Comparison of ENCODE assay signal across 8 cellular contexts in the genomic region with DNA sequence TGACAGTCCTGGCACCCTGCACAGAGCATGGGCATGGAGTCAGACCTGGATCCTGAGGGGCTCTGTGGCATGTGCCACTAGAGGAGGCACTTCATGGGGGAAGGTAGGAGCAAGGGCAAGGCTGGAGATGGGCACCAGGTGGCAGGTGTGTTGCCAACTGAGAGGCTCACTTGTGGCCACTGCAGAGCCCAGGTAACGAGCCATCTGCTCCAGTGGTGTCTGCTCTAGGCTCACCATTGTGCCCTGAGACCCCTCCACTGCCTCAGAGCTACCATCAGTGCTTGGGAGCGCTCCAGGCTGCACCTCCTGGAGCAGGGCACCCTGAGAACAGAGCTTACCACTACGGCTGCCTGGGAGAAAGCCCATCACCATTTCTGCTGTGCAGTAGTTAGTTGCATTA. TPM values are rescaled to one million over a fixed set of nuclear protein-coding genes. Genes with fewer than 3 reads are reported as not detected.
A peak's percentile ranks its signal among the peaks of the same experiment; 100 is the strongest.
DNase-seq lines count a peak whose midpoint lies in the region; ATAC-seq and TF ChIP-seq lines count a peak whose summit lies in the region.

No MANE protein-coding gene starts in this region.

- peaks cover 20% of the 10 kb centered on the region for H4K20me1 ChIP-seq in hepatocyte (ENCODE audit: insufficient read depth, poor library complexity, severe bottlenecking)

- peak; percentile 69 for DNase-seq in activated effector memory CD4-positive, alpha-beta T cell treated with anti-CD3 and anti-CD28 coated beads, Interleukin-2, amount 50 U/mL, for 16 hours
- DNase-seq in activated effector memory CD4-positive, alpha-beta T cell treated with Interleukin-2 at 50 U/mL for 16 hours, result no peak
- DNase-seq in hepatocyte (ENCODE audit: low spot score) (no peak), thoracic aorta (ENCODE audit: low spot score) (no peak), pons (ENCODE audit: low spot score) (no peak)
- DNase-seq in activated CD4-positive, alpha-beta T cell treated with anti-CD3 and anti-CD28 coated beads, Interleukin-2, amount 50 U/mL, for 48 hours, result no peak

- H3K36me3 ChIP-seq in hepatocyte (replicated peaks; ENCODE audit: insufficient read depth, low read depth) (no peaks in the 10 kb centered on the region), thoracic aorta (peaks cover 15% of the 10 kb centered on the region)

- no peaks in the 10 kb centered on the region for H3K27me3 Mint-ChIP-seq in T-helper 1 cell treated with Interleukin-12 subunit alpha and Interleukin-12 subunit beta and Interleukin-4 antibody, amounts not matched to agents 30 μg/mL and 1 μg/mL, for 36 hours (ENCODE audit: low read depth)

- peaks cover 35% of the 10 kb centered on the region for H3K79me2 ChIP-seq in hepatocyte

- TF ChIP-seq CTCF in hepatocyte (IDR thresholded peaks at IDR 0.05; ENCODE audit: poor library complexity), result no peak
- TF ChIP-seq CTCF in thoracic aorta (IDR thresholded peaks at IDR 0.05), result no peak

- H3K9me3 ChIP-seq in hepatocyte (ENCODE audit: low read depth) (no peaks in the 10 kb centered on the region), thoracic aorta (no peaks in the 10 kb centered on the region)

- H3K4me3 ChIP-seq in hepatocyte, result no peak overlapping the region
- peak overlapping the region; percentile 90 for H3K4me3 ChIP-seq in thoracic aorta

- no peak for ATAC-seq in thoracic aorta (ENCODE audit: insufficient number of reproducible peaks, low FRiP score, low read depth)
- ATAC-seq in HG02981 (IDR thresholded peaks at IDR 0.05; ENCODE audit: unreplicated experiment), result no peak

- peaks cover 4% of the 10 kb centered on the region for H3K36me3 Mint-ChIP-seq in T-helper 1 cell treated with Interleukin-12 subunit alpha and Interleukin-12 subunit beta and Interleukin-4 antibody, amounts not matched to agents 30 μg/mL and 1 μg/mL, for 36 hours (ENCODE audit: low read depth)

- H3K27me3 ChIP-seq in hepatocyte (no peaks in the 10 kb centered on the region), thoracic aorta (replicated peaks; ENCODE audit: insufficient read depth) (no peaks in the 10 kb centered on the region)

- peaks cover 10% of the 10 kb centered on the region for H3K4me1 Mint-ChIP-seq in T-helper 1 cell treated with Interleukin-12 subunit alpha and Interleukin-12 subunit beta and Interleukin-4 antibody, amounts not matched to agents 30 μg/mL and 1 μg/mL, for 36 hours (ENCODE audit: low read depth)

- H3K4me3 Mint-ChIP-seq in T-helper 1 cell treated with Interleukin-12 subunit alpha and Interleukin-12 subunit beta and Interleukin-4 antibody, amounts not matched to agents 30 μg/mL and 1 μg/mL, for 36 hours, result peak overlapping the region; percentile 62

- peak overlapping the region; percentile 67 for H3K27ac Mint-ChIP-seq in T-helper 1 cell treated with Interleukin-12 subunit alpha and Interleukin-12 subunit beta and Interleukin-4 antibody, amounts not matched to agents 30 μg/mL and 1 μg/mL, for 36 hours

- no peaks in the 10 kb centered on the region for H3K9me3 Mint-ChIP-seq in T-helper 1 cell treated with Interleukin-12 subunit alpha and Interleukin-12 subunit beta and Interleukin-4 antibody, amounts not matched to agents 30 μg/mL and 1 μg/mL, for 36 hours

- H3K27ac ChIP-seq in hepatocyte, result peak overlapping the region; percentile 88
- peak overlapping the region; percentile 93 to 95 for H3K27ac ChIP-seq in thoracic aorta

- H3K4me2 ChIP-seq in hepatocyte, result peak overlapping the region; percentile 94

- no peak overlapping the region for H2AFZ ChIP-seq in hepatocyte

- WGBS in hepatocyte (ENCODE audit: low lambda C conversion rate, missing lambda C conversion rate), result 86% methylated on average over 3 of the region's 3 CpGs

- no peaks in the 10 kb centered on the region for H3K9me2 ChIP-seq in hepatocyte (replicated peaks; ENCODE audit: insufficient read depth)

- H3K4me1 ChIP-seq in hepatocyte (ENCODE audit: insufficient read depth), result peaks cover 11% of the 10 kb centered on the region
- H3K4me1 ChIP-seq in thoracic aorta (ENCODE audit: control insufficient read depth in 1 of 2, low read depth in 2 of 2), result peaks cover 15 to 38% of the 10 kb centered on the region in 2 donors

RNA-seq across cellular contexts. Expression of a gene that starts 1.3 kb away (rescaled TPM):
- total RNA-seq in hepatocyte (4.5 and 9.6 TPM in 2 replicates), thoracic aorta (10 to 100 TPM; 14.8 to 49.8 TPM)
- polyA plus RNA-seq in hepatocyte, result 65.1 and 72.7 TPM in 2 replicates

RNA-seq across cellular contexts. Expression of a gene that starts 13.3 kb away (rescaled TPM):
- total RNA-seq in hepatocyte (34.4 and 50.2 TPM in 2 replicates), thoracic aorta (10 to 100 TPM; 61.8 to 94.8 TPM)
- 65.1 and 78.7 TPM in 2 replicates for polyA plus RNA-seq in hepatocyte

RNA-seq across cellular contexts. Expression of a gene that starts 14.4 kb away (rescaled TPM):
- total RNA-seq in hepatocyte, result 223 and 227 TPM in 2 replicates
- polyA plus RNA-seq in hepatocyte, result 189 and 192 TPM in 2 replicates
- 100 to 1,000 TPM; 130 to 140 TPM for total RNA-seq in thoracic aorta

RNA-seq across cellular contexts. Expression of a gene that starts 20.5 kb away (rescaled TPM):
- total RNA-seq in hepatocyte (not detected in 2 replicates), thoracic aorta (not detected)
- not detected in 2 replicates for polyA plus RNA-seq in hepatocyte

RNA-seq across cellular contexts. Expression of a gene that starts 50.3 kb away (rescaled TPM):
- 18.3 and 22.0 TPM in 2 replicates for total RNA-seq in hepatocyte
- polyA plus RNA-seq in hepatocyte, result 10.8 and 12.2 TPM in 2 replicates
- 10 to 100 TPM; 23.7 to 47.3 TPM for total RNA-seq in thoracic aorta
